ENCODE assay signal across 1 cellular context in genomic region chr22:48331266-48331665, GRCh38.
TF ChIP-seq lines count a peak whose summit lies in the region.

No MANE protein-coding gene starts in this region.

TF ChIP-seq in GM23338, 12 proteins besides CTCF, POLR2A, EP300 and RAD21 (continued from another document):
- TF ChIP-seq REST (IDR thresholded peaks at IDR 0.05; ENCODE audit: unreplicated experiment): no peak
- TF ChIP-seq EZH2phosphoT487 (IDR thresholded peaks at IDR 0.05; ENCODE audit: unreplicated experiment): no peak
- no peak for TF ChIP-seq JUNB (IDR thresholded peaks at IDR 0.05; ENCODE audit: unreplicated experiment)
- no peak for TF ChIP-seq NANOG (IDR thresholded peaks at IDR 0.05; ENCODE audit: borderline replicate concordance)
- no peak for TF ChIP-seq POLR2AphosphoS5 (IDR thresholded peaks at IDR 0.05; ENCODE audit: low read depth)
- no peak for TF ChIP-seq ETS1 (IDR thresholded peaks at IDR 0.05)
